31 cellular contexts compared by ENCODE assay signal in the genomic region with DNA sequence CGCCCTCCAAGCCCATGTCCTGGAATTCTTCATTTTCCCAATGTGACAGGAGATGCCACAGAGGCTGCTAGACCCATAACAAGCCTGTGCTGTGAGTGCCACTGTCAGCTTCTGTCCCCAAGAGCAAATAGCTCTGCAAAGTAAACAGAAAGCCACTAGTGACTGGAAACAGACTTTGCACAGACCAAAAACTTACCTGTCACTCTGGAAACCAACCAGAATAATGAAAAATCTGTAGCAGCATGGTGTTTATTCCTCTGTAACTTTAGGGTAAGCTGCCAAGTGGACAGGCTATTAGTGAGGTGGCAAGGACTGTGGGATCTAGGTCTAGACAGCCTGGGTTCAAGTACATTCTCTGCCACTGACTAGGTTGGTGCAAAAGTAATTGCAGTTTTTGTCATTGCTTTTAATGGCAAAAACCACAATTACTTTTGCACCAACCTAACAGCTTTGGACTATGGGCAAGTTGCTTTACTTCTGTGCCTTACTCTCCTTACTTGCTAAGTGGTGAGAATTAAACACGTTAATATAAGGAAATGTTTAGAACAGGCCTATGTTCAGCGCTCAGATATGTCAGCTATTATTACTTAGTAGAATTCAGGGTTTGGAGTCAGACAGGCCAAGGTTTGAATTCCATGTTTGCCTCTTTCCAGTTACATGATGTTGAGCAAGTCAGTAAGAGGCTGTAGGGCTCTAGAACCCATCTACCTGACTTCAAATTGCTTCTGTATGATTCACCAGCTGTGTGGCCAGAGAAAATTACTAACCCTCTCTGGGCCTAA. TPM values are rescaled to one million over a fixed set of nuclear protein-coding genes. Genes with fewer than 3 reads are reported as not detected.
"Had no signal": no experiment of that assay in that cellular context is flagged by ENCODE, and none has a peak within 500 bp of the region (broad histone marks: within the 10 kb centered on the region; RNA-seq: fewer than 3 reads in every experiment).

A gene (minus strand): TSS at position 100 of the 782 bp plus-strand sequence. CDS start 67 bp downstream, at position 33.

- H3K9me3 Mint-ChIP-seq: stimulated activated memory B cell treated with anti-CD40 and anti-IgM and Interleukin-4, amounts not matched to agents 10 μg/mL and 1 μg/mL and 100 μg/mL, for 72 hours; T-helper 2 cell treated with Interferon-gamma antibody and Interleukin-4, amounts not matched to agents 5 μg/mL and 100 μg/mL, for 36 hours had no signal

- ATAC-seq: activated CD4-positive, CD25-positive, alpha-beta regulatory T cell treated with anti-CD3 and anti-CD28 coated beads, Interleukin-2, amount 50 U/mL, for 24 hours; activated CD8-positive, alpha-beta T cell treated with anti-CD3 and anti-CD28 coated beads, Interleukin-2, amount 10 ng/mL, durations not matched to agents 7 days and 5 days; activated naive CD4-positive, alpha-beta T cell treated with anti-CD3 and anti-CD28 coated beads, Interleukin-2, amount 50 U/mL, for 72 hours; effector memory CD8-positive, alpha-beta T cell; gastrocnemius medialis; left cardiac atrium; naive thymus-derived CD4-positive, alpha-beta T cell; right cardiac atrium; stimulated activated memory B cell treated with anti-CD40 and anti-IgM and Interleukin-4, amounts not matched to agents 10 μg/mL and 1 μg/mL and 100 μg/mL, for 72 hours; T-cell had no signal

- H3K9me3 ChIP-seq: colonic mucosa, esophagus muscularis mucosa, gastrocnemius medialis, neutrophil, stomach, transverse colon, uterus had no signal

- H3K36me3 Mint-ChIP-seq: activated naive CD4-positive, alpha-beta T cell treated with anti-CD3 and anti-CD28 coated beads, Interleukin-2, amount 50 U/mL, for 72 hours; naive thymus-derived CD4-positive, alpha-beta T cell; stimulated activated memory B cell treated with anti-CD40 and anti-IgM and Interleukin-4, amounts not matched to agents 10 μg/mL and 1 μg/mL and 100 μg/mL, for 72 hours; T-cell had no signal

- DNase-seq: activated CD4-positive, alpha-beta T cell treated with anti-CD3 and anti-CD28 coated beads, Interleukin-2, amount 10 ng/mL, durations not matched to agents 7 days and 5 days; activated CD8-positive, alpha-beta T cell treated with anti-CD3 and anti-CD28 coated beads, Interleukin-2, amount 10 ng/mL, durations not matched to agents 7 days and 5 days; aorta; colonic mucosa; dorsolateral prefrontal cortex; effector memory CD8-positive, alpha-beta T cell; gastrocnemius medialis; hypothalamus; left cardiac atrium; naive thymus-derived CD4-positive, alpha-beta T cell; right cardiac atrium; stimulated activated CD4-positive, alpha-beta T cell treated with anti-CD3 and anti-CD28 coated beads, Interleukin-1b, Interleukin-23, amount 100 ng/mL, for 48 hours; stomach; T-cell; transverse colon; uterus had no signal

- H2AFZ ChIP-seq: parathyroid adenoma had no signal

- H3K27ac ChIP-seq: colonic mucosa, dorsolateral prefrontal cortex, esophagus muscularis mucosa, gastrocnemius medialis, neutrophil, parathyroid adenoma, stomach, transverse colon, uterus, VCaP had no signal

- H3K36me3 ChIP-seq: colonic mucosa, esophagus muscularis mucosa, gastrocnemius medialis, neutrophil, stomach, transverse colon, uterus had no signal

- H3K27ac Mint-ChIP-seq: activated CD4-positive, alpha-beta T cell treated with anti-CD3 and anti-CD28 coated beads, Interleukin-2, amount 10 ng/mL, durations not matched to agents 7 days and 5 days; activated CD8-positive, alpha-beta T cell treated with anti-CD3 and anti-CD28 coated beads, Interleukin-2, amount 10 ng/mL, durations not matched to agents 7 days and 5 days; activated T-helper 1 cell treated with anti-CD3 and anti-CD28 coated beads, Interleukin-12 subunit alpha, Interleukin-12 subunit beta, Interleukin-2, Interleukin-4 antibody, amounts not matched to agents 30 ng/mL and 10 ng/mL and 1 ng/mL, durations not matched to agents 14 hours and 24 hours and 36 hours; effector memory CD8-positive, alpha-beta T cell; naive thymus-derived CD4-positive, alpha-beta T cell; stimulated activated memory B cell treated with anti-CD40 and anti-IgM and Interleukin-4, amounts not matched to agents 10 μg/mL and 1 μg/mL and 100 μg/mL, for 72 hours; T-cell; T-helper 2 cell treated with Interferon-gamma antibody and Interleukin-4, amounts not matched to agents 5 μg/mL and 100 μg/mL, for 36 hours had no signal

- H3K79me2 ChIP-seq: parathyroid adenoma had no signal

- H3K4me3 ChIP-seq: colonic mucosa, dorsolateral prefrontal cortex, esophagus muscularis mucosa, gastrocnemius medialis, lung, stomach, transverse colon, uterus had no signal

- H3K27me3 ChIP-seq: colonic mucosa, esophagus muscularis mucosa, gastrocnemius medialis, neutrophil, stomach, transverse colon, uterus had no signal

- H3K4me1 ChIP-seq: colonic mucosa, esophagus muscularis mucosa, gastrocnemius medialis, parathyroid adenoma, transverse colon, uterus had no signal

- H3K4me1 Mint-ChIP-seq: activated CD4-positive, alpha-beta T cell treated with anti-CD3 and anti-CD28 coated beads, Interleukin-2, amount 10 ng/mL, durations not matched to agents 7 days and 5 days; stimulated activated memory B cell treated with anti-CD40 and anti-IgM and Interleukin-4, amounts not matched to agents 10 μg/mL and 1 μg/mL and 100 μg/mL, for 72 hours; T-cell had no signal

- H3K4me3 Mint-ChIP-seq: activated CD4-positive, alpha-beta T cell treated with anti-CD3 and anti-CD28 coated beads, Interleukin-2, amount 10 ng/mL, durations not matched to agents 7 days and 5 days; activated CD8-positive, alpha-beta T cell treated with anti-CD3 and anti-CD28 coated beads, Interleukin-2, amount 10 ng/mL, durations not matched to agents 7 days and 5 days; activated T-helper 1 cell treated with anti-CD3 and anti-CD28 coated beads, Interleukin-12 subunit alpha, Interleukin-12 subunit beta, Interleukin-2, Interleukin-4 antibody, amounts not matched to agents 30 ng/mL and 10 ng/mL and 1 ng/mL, durations not matched to agents 14 hours and 24 hours and 36 hours; effector memory CD8-positive, alpha-beta T cell; naive thymus-derived CD4-positive, alpha-beta T cell; stimulated activated memory B cell treated with anti-CD40 and anti-IgM and Interleukin-4, amounts not matched to agents 10 μg/mL and 1 μg/mL and 100 μg/mL, for 72 hours; T-cell; T-helper 2 cell treated with Interferon-gamma antibody and Interleukin-4, amounts not matched to agents 5 μg/mL and 100 μg/mL, for 36 hours had no signal

RNA-seq across cellular contexts. Expression of the gene that starts here (rescaled TPM):
- total RNA-seq: activated CD4-positive, alpha-beta T cell treated with anti-CD3 and anti-CD28 coated beads, Interleukin-2, amount 10 ng/mL, durations not matched to agents 7 days and 5 days; activated CD8-positive, alpha-beta T cell treated with anti-CD3 and anti-CD28 coated beads, Interleukin-2, amount 10 ng/mL, durations not matched to agents 7 days and 5 days; activated naive CD4-positive, alpha-beta T cell treated with anti-CD3 and anti-CD28 coated beads, Interleukin-2, amount 50 U/mL, for 72 hours; activated T-helper 1 cell treated with anti-CD3 and anti-CD28 coated beads, Interleukin-12 subunit alpha, Interleukin-12 subunit beta, Interleukin-2, Interleukin-4 antibody, amounts not matched to agents 30 ng/mL and 10 ng/mL and 1 ng/mL, durations not matched to agents 14 hours and 24 hours and 36 hours; aorta; colonic mucosa; dorsolateral prefrontal cortex; esophagus muscularis mucosa; left cardiac atrium; mesenteric fat pad; naive thymus-derived CD4-positive, alpha-beta T cell; pulmonary artery endothelial cell; right cardiac atrium; skeletal muscle tissue; stomach; temporal lobe; transverse colon; uterus had no signal
- polyA plus RNA-seq: adipose tissue; aorta; naive thymus-derived CD4-positive, alpha-beta T cell; right cardiac atrium had no signal
